36 cellular contexts compared by ENCODE assay signal in the genomic region with DNA sequence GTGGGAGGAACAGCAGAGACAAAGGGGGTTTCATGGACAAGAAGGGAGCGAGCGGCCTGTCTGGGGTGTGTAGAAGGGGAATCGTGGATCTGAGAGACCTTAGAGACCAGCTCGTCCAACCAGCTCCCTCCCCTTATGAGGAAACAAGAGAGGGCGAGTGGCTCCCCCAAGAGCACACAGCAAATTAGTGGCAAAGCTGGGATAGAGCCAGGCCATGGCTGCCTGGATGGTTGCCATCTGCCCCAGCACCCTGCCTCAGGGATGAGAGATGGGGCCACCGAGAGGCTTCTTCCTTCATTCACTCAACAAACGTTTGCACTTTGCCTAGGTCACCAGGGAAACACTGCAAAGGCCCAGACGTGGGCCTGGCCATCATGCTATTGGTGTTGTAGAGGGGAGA. TPM values are rescaled to one million over a fixed set of nuclear protein-coding genes. Genes with fewer than 3 reads are reported as not detected.
"Had no signal": no experiment of that assay in that cellular context is flagged by ENCODE, and none has a peak within 500 bp of the region (broad histone marks: within the 10 kb centered on the region; RNA-seq: fewer than 3 reads in every experiment).

No MANE protein-coding gene starts in this region.

- H3K4me3 ChIP-seq: esophagus squamous epithelium, gastroesophageal sphincter had no signal

- H3K4me3 Mint-ChIP-seq: activated CD4-positive, alpha-beta T cell treated with anti-CD3 and anti-CD28 coated beads, Interleukin-2, amount 10 ng/mL, durations not matched to agents 7 days and 5 days; activated CD8-positive, alpha-beta T cell treated with anti-CD3 and anti-CD28 coated beads for 36 hours; activated naive CD8-positive, alpha-beta T cell; activated T-cell treated with anti-CD3 and anti-CD28 coated beads, Interleukin-2, amount 50 U/mL, for 4 hours; activated T-helper 17 cell treated with anti-CD3 and anti-CD28 coated beads, Interleukin-2, amount 50 U/mL, for 72 hours had no signal

- FAIRE-seq: astrocyte, bronchial epithelial cell, colon, endometrium, endothelial cell of umbilical vein had no signal

- H3K4me1 Mint-ChIP-seq: activated T-helper 17 cell treated with anti-CD3 and anti-CD28 coated beads, Interleukin-2, amount 50 U/mL, for 72 hours had no signal

- DNase-seq: activated CD4-positive, alpha-beta T cell treated with anti-CD3 and anti-CD28 coated beads for 1 hour; activated CD4-positive, alpha-beta T cell treated with anti-CD3 and anti-CD28 coated beads for 4 hours; activated CD4-positive, alpha-beta T cell treated with anti-CD3 and anti-CD28 coated beads, Interleukin-2, amount 10 ng/mL, durations not matched to agents 7 days and 5 days; activated CD4-positive, alpha-beta T cell treated with anti-CD3 and anti-CD28 coated beads, Interleukin-2, amount 50 U/mL, for 48 hours; activated CD8-positive, alpha-beta memory T cell treated with anti-CD3 and anti-CD28 coated beads for 24 hours; activated CD8-positive, alpha-beta T cell treated with anti-CD3 and anti-CD28 coated beads for 36 hours; activated effector memory CD4-positive, alpha-beta T cell treated with Interleukin-2 at 50 U/mL for 16 hours; activated gamma-delta T cell treated with Interleukin-2 at 50 U/mL for 16 hours; activated naive CD4-positive, alpha-beta T cell treated with anti-CD3 and anti-CD28 coated beads, Interleukin-2, amount 50 U/mL, for 16 hours; activated naive CD4-positive, alpha-beta T cell treated with Interleukin-2 at 50 U/mL for 16 hours; activated T-cell treated with anti-CD3 and anti-CD28 coated beads, Interleukin-2, amount 50 U/mL, for 4 hours; amniotic stem cell; anterior cingulate cortex; brain microvascular endothelial cell; caudate nucleus; cortex of kidney; dermis blood vessel endothelial cell; effector CD4-positive, alpha-beta T cell; esophagus squamous epithelium; foreskin melanocyte; head of caudate nucleus; T-helper 1 cell; T-helper 2 cell had no signal

- H3K27me3 ChIP-seq: brain microvascular endothelial cell had no signal

- H3K36me3 ChIP-seq: brain microvascular endothelial cell, esophagus squamous epithelium, gastroesophageal sphincter had no signal

- H3K27ac ChIP-seq: brain microvascular endothelial cell, epithelial cell of prostate, esophagus squamous epithelium, gastroesophageal sphincter had no signal

- H3K27ac Mint-ChIP-seq: activated CD4-positive, alpha-beta T cell treated with anti-CD3 and anti-CD28 coated beads, Interleukin-2, amount 10 ng/mL, durations not matched to agents 7 days and 5 days; activated CD8-positive, alpha-beta T cell treated with anti-CD3 and anti-CD28 coated beads for 36 hours; activated naive CD8-positive, alpha-beta T cell; activated T-helper 17 cell treated with anti-CD3 and anti-CD28 coated beads, Interleukin-2, amount 50 U/mL, for 72 hours had no signal

- ATAC-seq: activated CD8-positive, alpha-beta T cell treated with anti-CD3 and anti-CD28 coated beads for 36 hours; activated T-cell treated with anti-CD3 and anti-CD28 coated beads, Interleukin-2, amount 50 U/mL, for 4 hours; activated T-helper 17 cell treated with anti-CD3 and anti-CD28 coated beads, Interleukin-2, amount 50 U/mL, for 72 hours; gastroesophageal sphincter had no signal

- H3K9me3 ChIP-seq: esophagus squamous epithelium, gastroesophageal sphincter had no signal

- H3K36me3 Mint-ChIP-seq: activated naive CD8-positive, alpha-beta T cell had no signal

- H3K9me3 Mint-ChIP-seq: activated CD4-positive, alpha-beta T cell treated with anti-CD3 and anti-CD28 coated beads, Interleukin-2, amount 10 ng/mL, durations not matched to agents 7 days and 5 days; activated CD8-positive, alpha-beta T cell treated with anti-CD3 and anti-CD28 coated beads for 36 hours; activated T-cell treated with anti-CD3 and anti-CD28 coated beads, Interleukin-2, amount 50 U/mL, for 4 hours; activated T-helper 17 cell treated with anti-CD3 and anti-CD28 coated beads, Interleukin-2, amount 50 U/mL, for 72 hours had no signal

RNA-seq across cellular contexts. Expression of gene FREY1, which starts 17.5 kb away (rescaled TPM):
- polyA plus RNA-seq: fibroblast of lung had no signal

RNA-seq across cellular contexts. Expression of gene LARGE2, which starts 32.9 kb away (rescaled TPM):
- total RNA-seq: chondrocyte, dermis blood vessel endothelial cell, endothelial cell of umbilical vein, fibroblast of lung, fibroblast of villous mesenchyme, glomerular endothelial cell had no signal
- polyA plus RNA-seq: fibroblast of lung had no signal
